In the genomic region with DNA sequence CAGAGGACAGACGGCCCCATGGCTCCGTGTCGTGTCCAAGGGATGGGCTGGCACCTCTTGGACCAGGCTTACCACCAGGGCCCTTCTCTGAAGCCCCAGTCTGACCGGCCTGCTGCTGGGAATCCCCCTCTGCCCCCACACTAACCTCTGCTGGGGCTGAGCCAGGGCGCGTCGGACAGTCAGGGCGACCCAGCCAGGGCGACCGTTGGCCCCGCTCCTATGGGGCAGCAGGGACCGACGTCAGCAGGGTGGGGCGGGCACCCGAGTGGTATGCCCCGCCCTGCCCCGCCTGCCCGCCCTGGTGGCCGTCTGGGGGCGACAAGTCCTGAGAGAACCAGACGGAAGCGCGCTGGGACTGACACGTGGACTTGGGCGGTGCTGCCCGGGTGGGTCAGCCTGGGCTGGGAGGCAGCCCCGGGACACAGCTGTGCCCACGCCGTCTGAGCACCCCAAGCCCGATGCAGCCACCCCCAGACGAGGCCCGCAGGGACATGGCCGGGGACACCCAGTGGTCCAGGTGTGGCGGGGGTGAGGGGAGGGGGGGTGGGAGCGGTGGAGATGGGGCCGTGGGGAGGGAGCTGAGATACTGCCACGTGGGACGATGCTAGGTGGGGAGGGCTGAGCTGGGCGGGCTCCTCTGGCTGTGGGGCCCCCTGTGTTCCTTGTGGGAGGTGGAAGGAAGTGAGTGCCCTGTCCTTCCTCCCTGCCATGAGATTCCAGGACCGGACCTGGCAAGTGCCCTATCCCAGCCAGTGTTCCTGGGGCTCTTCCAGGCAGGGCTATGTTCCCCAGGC, we compare ENCODE assay signal across 8 cellular contexts. TPM values are rescaled to one million over a fixed set of nuclear protein-coding genes. Genes with fewer than 3 reads are reported as not detected.
DNase-seq lines count a peak whose midpoint lies in the region; ATAC-seq and TF ChIP-seq lines count a peak whose summit lies in the region.

Gene SLC17A9 (plus strand): TSS at position 337 of the 794 bp plus-strand sequence. CDS start 122 bp downstream, at position 459.

- no peaks in the 10 kb centered on the region for H3K27me3 ChIP-seq in CD4-positive, alpha-beta memory T cell (ENCODE audit: insufficient read depth, low read length)

- POLR2A ChIA-PET in CD4-positive, alpha-beta memory T cell (lab: Charles Lee; ENCODE audit: partially characterized antibody), result interaction anchor here (0.6 to 3.7 kb wide), 8 partner anchors 16 to 687 kb away, joined by 3 to 66 read pairs (median 8); partner anchors contain the start of genes DIDO1 and GID8

- H3K27me3 Mint-ChIP-seq in CD4-positive, alpha-beta memory T cell, result no peaks in the 10 kb centered on the region
- no peaks in the 10 kb centered on the region for H3K27me3 Mint-ChIP-seq in activated T-cell treated with anti-CD3 and anti-CD28 coated beads, Interleukin-2, amount 50 U/mL, for 72 hours (ENCODE audit: low read depth)
- no peaks in the 10 kb centered on the region for H3K27me3 Mint-ChIP-seq in progenitor cell of endocrine pancreas

- intact Hi-C loops in CD4-positive, alpha-beta memory T cell (cut with micrococcal nuclease), result loop anchor here (10.0 kb wide), 1 partner anchor 52 kb away; the partner anchor contains the start of gene BHLHE23
- intact Hi-C loops in Right ventricle myocardium inferior (cut with DNase I), result no loop called here

- in situ Hi-C loops in KBM-7 (cut with MboI; ENCODE audit: low pct_unique_long_range_greater_than_20kb, low sequenced_read_pairs), result no loop called here

- peak within 1 kb of the TSS; percentile 17 to 27 for H3K4me3 ChIP-seq in CD4-positive, alpha-beta memory T cell (ENCODE audit: low read length in 2 of 2)

- H3K27ac Mint-ChIP-seq in CD4-positive, alpha-beta memory T cell, result peak within 1 kb of the TSS; percentile 35 to 95 (median 93)
- peak within 1 kb of the TSS; percentile 4 for H3K27ac Mint-ChIP-seq in activated T-cell treated with anti-CD3 and anti-CD28 coated beads, Interleukin-2, amount 50 U/mL, for 72 hours
- H3K27ac Mint-ChIP-seq in progenitor cell of endocrine pancreas, result no peak within 1 kb of the TSS

- H3K27ac ChIP-seq in CD4-positive, alpha-beta memory T cell (ENCODE audit: low read depth, low read length), result peak within 1 kb of the TSS; percentile 57

- H3K36me3 ChIP-seq in CD4-positive, alpha-beta memory T cell (ENCODE audit: insufficient read depth, low read length), result peaks cover 12% of the 10 kb centered on the region

- H3K4me3 Mint-ChIP-seq in CD4-positive, alpha-beta memory T cell, result peak within 1 kb of the TSS; percentile 45 to 93 (median 83)
- H3K4me3 Mint-ChIP-seq in activated T-cell treated with anti-CD3 and anti-CD28 coated beads, Interleukin-2, amount 50 U/mL, for 72 hours, result peak within 1 kb of the TSS; percentile 77 to 86
- H3K4me3 Mint-ChIP-seq in progenitor cell of endocrine pancreas (ENCODE audit: low read depth), result peak within 1 kb of the TSS; percentile 14

- no peak for TF ChIP-seq CTCF in progenitor cell of endocrine pancreas (IDR thresholded peaks at IDR 0.05; ENCODE audit: unreplicated experiment)

- ATAC-seq in GM21360 (IDR thresholded peaks at IDR 0.05; ENCODE audit: unreplicated experiment) (peak; percentile 48), Right ventricle myocardium inferior (peak; percentile 35), HG03571 (IDR thresholded peaks at IDR 0.05; ENCODE audit: unreplicated experiment) (no peak)
- ATAC-seq in activated T-cell treated with anti-CD3 and anti-CD28 coated beads, Interleukin-2, amount 50 U/mL, for 72 hours (replicated peaks in 1 of 2), result peak; percentile 72 to 77

- H3K9me3 Mint-ChIP-seq in CD4-positive, alpha-beta memory T cell, result no peaks in the 10 kb centered on the region
- H3K9me3 Mint-ChIP-seq in activated T-cell treated with anti-CD3 and anti-CD28 coated beads, Interleukin-2, amount 50 U/mL, for 72 hours, result no peaks in the 10 kb centered on the region
- no peaks in the 10 kb centered on the region for H3K9me3 Mint-ChIP-seq in progenitor cell of endocrine pancreas (ENCODE audit: low read depth)

- peaks cover 11 to 31% (median 24%) of the 10 kb centered on the region in 4 donors for H3K4me1 Mint-ChIP-seq in CD4-positive, alpha-beta memory T cell
- peaks cover 27% of the 10 kb centered on the region for H3K4me1 Mint-ChIP-seq in activated T-cell treated with anti-CD3 and anti-CD28 coated beads, Interleukin-2, amount 50 U/mL, for 72 hours (ENCODE audit: low read depth)
- peaks cover 16% of the 10 kb centered on the region for H3K4me1 Mint-ChIP-seq in progenitor cell of endocrine pancreas (ENCODE audit: low read depth)

- DNase-seq in CD4-positive, alpha-beta memory T cell, result no peak
- DNase-seq in KBM-7 (peak; percentile 81), Right ventricle myocardium inferior (ENCODE audit: missing footprints) (peak; percentile 92), progenitor cell of endocrine pancreas (ENCODE audit: low spot score, unreplicated experiment) (no peak), T-helper 9 cell (no peak)
- peak; percentile 75 to 77 for DNase-seq in activated T-cell treated with anti-CD3 and anti-CD28 coated beads, Interleukin-2, amount 50 U/mL, for 72 hours

- H3K9me3 ChIP-seq in CD4-positive, alpha-beta memory T cell (ENCODE audit: control insufficient read depth in 1 of 2, low read length in 2 of 2), result no peaks in the 10 kb centered on the region

- peaks cover 28% of the 10 kb centered on the region for H3K4me1 ChIP-seq in CD4-positive, alpha-beta memory T cell (ENCODE audit: insufficient read depth, low read length)

- CTCF ChIA-PET in CD4-positive, alpha-beta memory T cell (lab: Charles Lee; ENCODE audit: partially characterized antibody), result interaction anchor here (1.8 to 3.7 kb wide), 3 partner anchors 15 to 44 kb away, joined by 7 to 21 read pairs (median 11); partner anchors contain the start of gene GID8

- peaks cover 13 to 20% of the 10 kb centered on the region in 2 donors for H3K36me3 Mint-ChIP-seq in CD4-positive, alpha-beta memory T cell
- H3K36me3 Mint-ChIP-seq in activated T-cell treated with anti-CD3 and anti-CD28 coated beads, Interleukin-2, amount 50 U/mL, for 72 hours (ENCODE audit: insufficient read depth in 2 of 2), result peaks cover 10 to 19% of the 10 kb centered on the region in 2 donors
- H3K36me3 Mint-ChIP-seq in progenitor cell of endocrine pancreas (ENCODE audit: insufficient read depth), result peaks cover 9% of the 10 kb centered on the region

RNA-seq across cellular contexts. Expression of gene SLC17A9, which starts in this region (rescaled TPM):
- total RNA-seq in CD4-positive, alpha-beta memory T cell, result 1 to 10 TPM; 2.1 to 2.4 TPM
- polyA plus RNA-seq in CD4-positive, alpha-beta memory T cell, result under 1 TPM in 1 of 2 donors, not detected in 1; 0.13 TPM
- 10 to 100 TPM; 10.2 to 11.8 TPM for total RNA-seq in activated T-cell treated with anti-CD3 and anti-CD28 coated beads, Interleukin-2, amount 50 U/mL, for 72 hours
- total RNA-seq in Right ventricle myocardium inferior, result 0.41 TPM
- total RNA-seq in progenitor cell of endocrine pancreas, result 8.0 and 8.3 TPM in 2 replicates

Comparison
In these comparisons a context has a peak if more than half of its experiments do, and no peak if none do; other contexts are left out.
1. Peak in DNase-seq and ATAC-seq in Right ventricle myocardium inferior; RNA of the gene not detected or under 1 TPM.
2. DNase-seq: peak in KBM-7 (single experiment) and activated T-cell treated with anti-CD3 and anti-CD28 coated beads, Interleukin-2, amount 50 U/mL, for 72 hours (2 of 2); none in CD4-positive, alpha-beta memory T cell (0 of 5), progenitor cell of endocrine pancreas (single experiment) and T-helper 9 cell (single experiment).
3. H3K4me3 Mint-ChIP-seq: peak in every context shown above with its lines; median percentile 83 in CD4-positive, alpha-beta memory T cell; 82 in activated T-cell treated with anti-CD3 and anti-CD28 coated beads, Interleukin-2, amount 50 U/mL, for 72 hours; 14 in progenitor cell of endocrine pancreas.